8 cellular contexts compared by ENCODE assay signal in genomic region chr1:20507564-20508410, GRCh38.
A peak's percentile ranks its signal among the peaks of the same experiment; 100 is the strongest.
DNase-seq lines count a peak whose midpoint lies in the region; ATAC-seq lines count a peak whose summit lies in the region.

A gene with protein sequence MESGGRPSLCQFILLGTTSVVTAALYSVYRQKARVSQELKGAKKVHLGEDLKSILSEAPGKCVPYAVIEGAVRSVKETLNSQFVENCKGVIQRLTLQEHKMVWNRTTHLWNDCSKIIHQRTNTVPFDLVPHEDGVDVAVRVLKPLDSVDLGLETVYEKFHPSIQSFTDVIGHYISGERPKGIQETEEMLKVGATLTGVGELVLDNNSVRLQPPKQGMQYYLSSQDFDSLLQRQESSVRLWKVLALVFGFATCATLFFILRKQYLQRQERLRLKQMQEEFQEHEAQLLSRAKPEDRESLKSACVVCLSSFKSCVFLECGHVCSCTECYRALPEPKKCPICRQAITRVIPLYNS (minus strand): TSS chr1:20508151. CDS start chr1:20508024, 127 bp downstream.

- peak within 1 kb of the TSS; percentile 78 for H3K27ac ChIP-seq in cingulate gyrus (ENCODE audit: low read depth, low read length)

- ATAC-seq in HG03460 (IDR thresholded peaks at IDR 0.05; ENCODE audit: unreplicated experiment) = peak; percentile 89

- DNase-seq in AG20443 (ENCODE audit: low spot score) (peak; percentile 97), GM19238 (ENCODE audit: insufficient read length, low spot score) (peak; percentile 94), NCI-H526 (lab: John Stamatoyannopoulos, UW) (peak; percentile 18 to 87), kidney tubule cell (ENCODE audit: low spot score) (peak; percentile 94)
- peak; percentile 97 for DNase-seq in activated CD4-positive, alpha-beta T cell treated with anti-CD3 and anti-CD28 coated beads for 48 hours
- peak; percentile 74 to 93 for DNase-seq in stimulated activated CD4-positive, alpha-beta T cell treated with anti-CD3 and anti-CD28 coated beads, Interleukin-1b, Interleukin-23, amount 100 ng/mL, for 1 hour (ENCODE audit: low read depth in 2 of 2)

Comparison
In these comparisons a context has a peak if more than half of its experiments do, and no peak if none do; other contexts are left out.
1. Peak in every context shown above with its lines: DNase-seq, ATAC-seq and H3K27ac ChIP-seq.